In genomic region chr19:3411636-3412035, GRCh38 we compare ENCODE assay signal across 20 cellular contexts. TPM values are rescaled to one million over a fixed set of nuclear protein-coding genes. Genes with fewer than 3 reads are reported as not detected.
A peak's percentile ranks its signal among the peaks of the same experiment; 100 is the strongest.
DNase-seq lines count a peak whose midpoint lies in the region; ATAC-seq and TF ChIP-seq lines count a peak whose summit lies in the region.
"Had no signal": no experiment of that assay in that cellular context is flagged by ENCODE, and none has a peak within 500 bp of the region (broad histone marks: within the 10 kb centered on the region; RNA-seq: fewer than 3 reads in every experiment).

No MANE protein-coding gene starts in this region.

- H3K36me3 Mint-ChIP-seq in activated T-cell treated with anti-CD3 and anti-CD28 coated beads, Interleukin-2, amount 50 U/mL, for 24 hours (ENCODE audit: low read depth) = peaks cover 15% of the 10 kb centered on the region

- H3K27ac ChIP-seq in BLaER1 (peak overlapping the region; percentile 16; the same call in 1 of the 2 replicates), body of pancreas (peak overlapping the region in 3 of 4 donors; percentile 26 to 89 (median 33)), liver (ENCODE audit: low read depth in 1 of 2, low read length in 2 of 2) (peak overlapping the region; percentile 80 to 98), sigmoid colon (peak overlapping the region; percentile 98 to 100 (median 98))
- H3K27ac ChIP-seq: A549, KMS-11 had no signal

- 42 to 63% methylated on average over 13 of the region's 13 CpGs for WGBS in body of pancreas, 2 donors
- WGBS in liver = 33% methylated on average over 13 of the region's 13 CpGs
- WGBS in sigmoid colon, 2 donors = 74 to 85% methylated on average over 13 of the region's 13 CpGs

- TF ChIP-seq CTCF in body of pancreas (IDR thresholded peaks at IDR 0.05) (no peak), liver (IDR thresholded peaks at IDR 0.05; ENCODE audit: low read depth, low read length, missing input control) (no peak), sigmoid colon (IDR thresholded peaks at IDR 0.05) (no peak)

- H3K4me3 ChIP-seq in BLaER1 (no peak overlapping the region), body of pancreas (no peak overlapping the region), liver (ENCODE audit: low read depth in 1 of 3, low read length in 3 of 3) (no peak overlapping the region), sigmoid colon (no peak overlapping the region)
- H3K4me3 ChIP-seq: A549 had no signal

- H3K36me3 ChIP-seq in BLaER1 = peaks cover 26% of the 10 kb centered on the region
- H3K36me3 ChIP-seq in body of pancreas (replicated peaks in 1 of 2; ENCODE audit: insufficient read depth in 1 of 2, low read depth in 2 of 2) = peaks cover 0 to 2% of the 10 kb centered on the region in 2 donors
- no peaks in the 10 kb centered on the region for H3K36me3 ChIP-seq in liver (ENCODE audit: control insufficient read depth in 4 of 4, insufficient read depth in 3 of 4, low read depth in 1 of 4, low read length in 3 of 4)
- no peaks in the 10 kb centered on the region for H3K36me3 ChIP-seq in sigmoid colon

- H4K20me1 ChIP-seq in BLaER1 = peaks cover 54% of the 10 kb centered on the region

- H3K9me3 ChIP-seq in BLaER1 = no peaks in the 10 kb centered on the region
- no peaks in the 10 kb centered on the region for H3K9me3 ChIP-seq in body of pancreas
- H3K9me3 ChIP-seq in liver (ENCODE audit: control insufficient read depth in 4 of 4, low read length in 3 of 4) = no peaks in the 10 kb centered on the region
- H3K9me3 ChIP-seq in sigmoid colon = no peaks in the 10 kb centered on the region
- H3K9me3 ChIP-seq: A549 had no signal

- H3K27me3 Mint-ChIP-seq in activated T-cell treated with anti-CD3 and anti-CD28 coated beads, Interleukin-2, amount 50 U/mL, for 24 hours = no peaks in the 10 kb centered on the region
- H3K27me3 Mint-ChIP-seq: CD4-positive, alpha-beta memory T cell had no signal

- peaks cover 94% of the 10 kb centered on the region for H3K4me1 ChIP-seq in BLaER1
- peaks cover 68% of the 10 kb centered on the region for H3K4me1 ChIP-seq in body of pancreas
- peaks cover 10 to 52% (median 32%) of the 10 kb centered on the region in 4 donors for H3K4me1 ChIP-seq in liver (ENCODE audit: control insufficient read depth in 4 of 4, insufficient read depth in 4 of 4, low read length in 3 of 4)
- H3K4me1 ChIP-seq in sigmoid colon = peaks cover 0 to 75% (median 64%) of the 10 kb centered on the region in 4 donors

- no peak for ATAC-seq in body of pancreas
- no peak for ATAC-seq in GM21528 (IDR thresholded peaks at IDR 0.05; ENCODE audit: low FRiP score, unreplicated experiment)
- ATAC-seq: A549 had no signal

- no peak for TF ChIP-seq POLR2A in body of pancreas (IDR thresholded peaks at IDR 0.05)
- TF ChIP-seq POLR2A in sigmoid colon (IDR thresholded peaks at IDR 0.05) = no peak

- TF ChIP-seq EP300 in sigmoid colon (IDR thresholded peaks at IDR 0.05) = peak; percentile 6 to 97 (median 72)

- no peak overlapping the region for H3K9ac ChIP-seq in BLaER1
- H3K9ac ChIP-seq in liver (ENCODE audit: low read depth in 1 of 2, low read length in 2 of 2) = peak overlapping the region in 1 of 2 donors; percentile 51
- H3K9ac ChIP-seq: KMS-11 had no signal

- no peaks in the 10 kb centered on the region for H3K27me3 ChIP-seq in BLaER1
- H3K27me3 ChIP-seq in body of pancreas = no peaks in the 10 kb centered on the region
- no peaks in the 10 kb centered on the region for H3K27me3 ChIP-seq in liver (ENCODE audit: control insufficient read depth in 4 of 4, insufficient read depth in 4 of 4, low read length in 3 of 4)
- H3K27me3 ChIP-seq in sigmoid colon = no peaks in the 10 kb centered on the region

- DNase-seq in body of pancreas (peak in 3 of 4 donors; percentile 49 to 69 (median 53)), sigmoid colon (no peak)
- no peak for DNase-seq in activated T-cell treated with anti-CD3 and anti-CD28 coated beads, Interleukin-2, amount 50 U/mL, for 24 hours
- DNase-seq in central memory CD4-positive, alpha-beta T cell = no peak
- DNase-seq in activated T-cell treated with anti-CD3 and anti-CD28 coated beads, Interleukin-2, amount 50 U/mL, for 48 hours = no peak
- DNase-seq: CD4-positive, alpha-beta memory T cell; DND-41; GF-D8; NCI-H1092 treated with DMSO at 0.1 percent for 48 hours; NCI-H1694; NCI-H2107; NCI-H226; NCI-H526 treated with DMSO at 0.1 percent for 48 hours; NK-92 treated with Interleukin-12 subunit alpha and Interleukin-12 subunit beta, amount 100 ng/mL, for 24 hours; OCI-M1 had no signal

- TF ChIP-seq RAD21 in liver (IDR thresholded peaks at IDR 0.05) = peak; percentile 58 to 68

- no peak overlapping the region for H3K27ac Mint-ChIP-seq in activated T-cell treated with anti-CD3 and anti-CD28 coated beads, Interleukin-2, amount 50 U/mL, for 24 hours
- H3K27ac Mint-ChIP-seq: CD4-positive, alpha-beta memory T cell had no signal

- H3K4me2 ChIP-seq in BLaER1 = peak overlapping the region; percentile 76
- H3K4me2 ChIP-seq: A549, KMS-11 had no signal

- H3K9me3 Mint-ChIP-seq in activated T-cell treated with anti-CD3 and anti-CD28 coated beads, Interleukin-2, amount 50 U/mL, for 24 hours = no peaks in the 10 kb centered on the region
- H3K9me3 Mint-ChIP-seq: CD4-positive, alpha-beta memory T cell had no signal

- H3K4me1 Mint-ChIP-seq in activated T-cell treated with anti-CD3 and anti-CD28 coated beads, Interleukin-2, amount 50 U/mL, for 24 hours (ENCODE audit: low read depth) = no peaks in the 10 kb centered on the region

- intact Hi-C loops in body of pancreas (cut with DNase I) = no loop called here
- intact Hi-C loops in sigmoid colon (cut with DNase I) = no loop called here

- no peak overlapping the region for H3K4me3 Mint-ChIP-seq in activated T-cell treated with anti-CD3 and anti-CD28 coated beads, Interleukin-2, amount 50 U/mL, for 24 hours
- H3K4me3 Mint-ChIP-seq: CD4-positive, alpha-beta memory T cell had no signal

TF ChIP-seq in liver, 16 proteins besides CTCF, POLR2A, EP300 and RAD21 (continues in another document):
- TF ChIP-seq REST (IDR thresholded peaks at IDR 0.05) (peak; percentile 80), ZBTB33 (IDR thresholded peaks at IDR 0.05) (peak; percentile 93), ATF3 (IDR thresholded peaks at IDR 0.05) (peak; percentile 84), SP1 (IDR thresholded peaks at IDR 0.05) (peak; percentile 99), JUND (IDR thresholded peaks at IDR 0.05) (peak; percentile 74 to 91), YY1 (IDR thresholded peaks at IDR 0.05) (peak; percentile 80), NR2F2 (IDR thresholded peaks at IDR 0.05) (peak; percentile 79), FOXA2 (IDR thresholded peaks at IDR 0.05) (peak; percentile 68), FOXA1 (IDR thresholded peaks at IDR 0.05) (peak; percentile 39), EGR1 (IDR thresholded peaks at IDR 0.05; ENCODE audit: low read depth in 2 of 2) (peak; percentile 63 to 72), RXRA (IDR thresholded peaks at IDR 0.05) (peak; percentile 99), TAF1 (conservative IDR thresholded peaks at IDR 0.05) (peak; percentile 95), HNF4A (conservative IDR thresholded peaks at IDR 0.05) (peak; percentile 93 to 94), GABPA (IDR thresholded peaks at IDR 0.05 in 1 of 2, conservative IDR thresholded peaks at IDR 0.05 in 1 of 2) (peak; percentile 29 to 68)

RNA-seq across cellular contexts. Expression of gene NFIC, which starts 45.3 kb away (rescaled TPM):
- total RNA-seq in body of pancreas (100 to 1,000 TPM; 178 to 186 TPM), liver (100 to 1,000 TPM in 1 of 2 donors, 10 to 100 TPM in 1; 12.8 to 100 TPM), sigmoid colon (100 to 1,000 TPM in 1 of 4 donors, 10 to 100 TPM in 3; 63.2 to 114 (median 74.2) TPM)
- polyA plus RNA-seq in liver (10 to 100 TPM; 71.8 to 78.5 TPM), sigmoid colon (10 to 100 TPM in 2 of 3 donors, 1 to 10 TPM in 1; 9.0 to 45.7 (median 10.2) TPM)

Comparison
In these comparisons a context has a peak if more than half of its experiments do, and no peak if none do; other contexts are left out.
1. H3K27ac ChIP-seq: peak in every context shown above with its lines; median percentile 98 in sigmoid colon; 89 in liver; 33 in body of pancreas; 16 in BLaER1.
2. DNase-seq: peak in body of pancreas (3 of 4); none in sigmoid colon (single experiment), activated T-cell treated with anti-CD3 and anti-CD28 coated beads, Interleukin-2, amount 50 U/mL, for 24 hours (single experiment), central memory CD4-positive, alpha-beta T cell (single experiment) and activated T-cell treated with anti-CD3 and anti-CD28 coated beads, Interleukin-2, amount 50 U/mL, for 48 hours (0 of 2).